ENCODE assay signal across 12 cellular contexts in genomic region chr6:157464653-157465535, GRCh38.
A peak's percentile ranks its signal among the peaks of the same experiment; 100 is the strongest.
DNase-seq lines count a peak whose midpoint lies in the region; ATAC-seq, FAIRE-seq and TF ChIP-seq lines count a peak whose summit lies in the region.
"Had no signal": no experiment of that assay in that cellular context is flagged by ENCODE, and none has a peak within 500 bp of the region (broad histone marks: within the 10 kb centered on the region; RNA-seq: fewer than 3 reads in every experiment).

No MANE protein-coding gene starts in this region.

- H3K4me1 ChIP-seq in BLaER1 treated with 17β-estradiol and CSF1 and Interleukin-3, amounts not matched to agents 10 nM and 100 nM, result peaks cover 39 to 70% (median 53%) of the 10 kb centered on the region in 10 experiments
- H3K4me1 ChIP-seq in heart right ventricle, result peaks cover 3 to 44% (median 20%) of the 10 kb centered on the region in 9 donors

- peak; percentile 44 for ATAC-seq in GM19025 (IDR thresholded peaks at IDR 0.05; ENCODE audit: low read depth, unreplicated experiment)
- ATAC-seq in HG03097 (IDR thresholded peaks at IDR 0.05; ENCODE audit: low FRiP score, unreplicated experiment), result peak; percentile 37
- peak; percentile 72 for ATAC-seq in activated naive CD8-positive, alpha-beta T cell treated with anti-CD3 and anti-CD28 coated beads, Interleukin-2, amount 10 ng/mL, durations not matched to agents 7 days and 5 days (ENCODE audit: low read depth)
- no peak for ATAC-seq in HG03039 (IDR thresholded peaks at IDR 0.05; ENCODE audit: unreplicated experiment)
- ATAC-seq in heart right ventricle, result no peak

- H4K20me1 ChIP-seq in BLaER1 treated with 17β-estradiol and CSF1 and Interleukin-3, amounts not matched to agents 10 nM and 100 nM, result no peaks in the 10 kb centered on the region

- H3K27ac Mint-ChIP-seq in activated naive CD8-positive, alpha-beta T cell treated with anti-CD3 and anti-CD28 coated beads, Interleukin-2, amount 10 ng/mL, durations not matched to agents 7 days and 5 days, result peak overlapping the region; percentile 64

- FAIRE-seq in H54 (lab: Jason Lieb, UNC), result no peak
- FAIRE-seq: endothelial cell of umbilical vein had no signal

- H3K36me3 Mint-ChIP-seq in activated naive CD8-positive, alpha-beta T cell treated with anti-CD3 and anti-CD28 coated beads, Interleukin-2, amount 10 ng/mL, durations not matched to agents 7 days and 5 days, result no peaks in the 10 kb centered on the region

- H3K36me3 ChIP-seq in BLaER1 treated with 17β-estradiol and CSF1 and Interleukin-3, amounts not matched to agents 10 nM and 100 nM, result no peaks in the 10 kb centered on the region
- H3K36me3 ChIP-seq in heart right ventricle, result no peaks in the 10 kb centered on the region
- H3K36me3 ChIP-seq: thoracic aorta had no signal

- no peak for TF ChIP-seq CTCF in heart right ventricle (IDR thresholded peaks at IDR 0.05)

- peaks cover 22% of the 10 kb centered on the region for H3K4me1 Mint-ChIP-seq in activated naive CD8-positive, alpha-beta T cell treated with anti-CD3 and anti-CD28 coated beads, Interleukin-2, amount 10 ng/mL, durations not matched to agents 7 days and 5 days

- no peaks in the 10 kb centered on the region for H3K9me3 ChIP-seq in BLaER1 treated with 17β-estradiol and CSF1 and Interleukin-3, amounts not matched to agents 10 nM and 100 nM (replicated peaks in 1 of 11)
- H3K9me3 ChIP-seq in heart right ventricle, result no peaks in the 10 kb centered on the region
- H3K9me3 ChIP-seq: thoracic aorta had no signal

- DNase-seq in activated naive CD8-positive, alpha-beta T cell treated with anti-CD3 and anti-CD28 coated beads, Interleukin-2, amount 10 ng/mL, durations not matched to agents 7 days and 5 days, result no peak
- DNase-seq in H54 (ENCODE audit: insufficient read length, low spot score) (no peak), NOMO-1 treated with DMSO at 0.1 percent for 48 hours (lab: John Stamatoyannopoulos, UW; ENCODE audit: unreplicated experiment) (no peak), heart right ventricle (no peak)
- DNase-seq: MM.1S had no signal

- intact Hi-C loops in heart right ventricle (cut with DNase I), result no loop called here

- TF ChIP-seq POLR2A in H54 (IDR thresholded peaks at IDR 0.05; ENCODE audit: low read depth, low read length), result no peak

- no peak overlapping the region for H3K4me3 ChIP-seq in BLaER1 treated with 17β-estradiol and CSF1 and Interleukin-3, amounts not matched to agents 10 nM and 100 nM
- H3K4me3 ChIP-seq in heart right ventricle, result no peak overlapping the region
- H3K4me3 ChIP-seq: thoracic aorta had no signal

- 88 to 90% methylated on average over 11 of the region's 11 CpGs for WGBS in heart right ventricle, 2 donors

- peak overlapping the region; percentile 19 to 59 (median 40); a peak in 16 of 22 replicates for H3K27ac ChIP-seq in BLaER1 treated with 17β-estradiol and CSF1 and Interleukin-3, amounts not matched to agents 10 nM and 100 nM
- H3K27ac ChIP-seq in heart right ventricle, result peak overlapping the region in 1 of 10 donors; percentile 23
- H3K27ac ChIP-seq: thoracic aorta had no signal

- H3K9ac ChIP-seq in BLaER1 treated with 17β-estradiol and CSF1 and Interleukin-3, amounts not matched to agents 10 nM and 100 nM, result peak overlapping the region in 1 of 11 experiments; percentile 13; a peak in 1 of 22 replicates

- peak overlapping the region; percentile 23 for H3K4me3 Mint-ChIP-seq in activated naive CD8-positive, alpha-beta T cell treated with anti-CD3 and anti-CD28 coated beads, Interleukin-2, amount 10 ng/mL, durations not matched to agents 7 days and 5 days
- H3K4me3 Mint-ChIP-seq: neural crest cell had no signal

- peaks cover 0 to 19% (median 0%) of the 10 kb centered on the region in 11 experiments; a peak in 7 of 22 replicates for H3K27me3 ChIP-seq in BLaER1 treated with 17β-estradiol and CSF1 and Interleukin-3, amounts not matched to agents 10 nM and 100 nM
- H3K27me3 ChIP-seq in heart right ventricle, result no peaks in the 10 kb centered on the region

- H3K27me3 Mint-ChIP-seq in activated naive CD8-positive, alpha-beta T cell treated with anti-CD3 and anti-CD28 coated beads, Interleukin-2, amount 10 ng/mL, durations not matched to agents 7 days and 5 days, result no peaks in the 10 kb centered on the region

- H3K4me2 ChIP-seq in BLaER1 treated with 17β-estradiol and CSF1 and Interleukin-3, amounts not matched to agents 10 nM and 100 nM, result peak overlapping the region; percentile 27 to 83 (median 64); a peak in 21 of 22 replicates

- no peaks in the 10 kb centered on the region for H3K9me3 Mint-ChIP-seq in activated naive CD8-positive, alpha-beta T cell treated with anti-CD3 and anti-CD28 coated beads, Interleukin-2, amount 10 ng/mL, durations not matched to agents 7 days and 5 days
- H3K9me3 Mint-ChIP-seq: neural crest cell had no signal

- POLR2A ChIA-PET in activated naive CD8-positive, alpha-beta T cell treated with anti-CD3 and anti-CD28 coated beads, Interleukin-2, amount 10 ng/mL, durations not matched to agents 7 days and 5 days (lab: Charles Lee), result interaction anchor here (0.7 kb wide), 1 partner anchor 185 kb away, joined by 4 read pairs; no protein-coding TSS in a partner anchor

Comparison
In these comparisons a context has a peak if more than half of its experiments do, and no peak if none do; other contexts are left out.
1. ATAC-seq: peak in GM19025 (single experiment), HG03097 (single experiment) and activated naive CD8-positive, alpha-beta T cell treated with anti-CD3 and anti-CD28 coated beads, Interleukin-2, amount 10 ng/mL, durations not matched to agents 7 days and 5 days (single experiment); none in HG03039 (single experiment) and heart right ventricle (0 of 8).